3 cellular contexts compared by ENCODE assay signal in genomic region chr12:85225501-85225900, GRCh38.
A peak's percentile ranks its signal among the peaks of the same experiment; 100 is the strongest.
TF ChIP-seq lines count a peak whose summit lies in the region.

No MANE protein-coding gene starts in this region.

TF ChIP-seq in IMR-90, 13 proteins besides CTCF, POLR2A, EP300 and RAD21:
- TF ChIP-seq CEBPB (IDR thresholded peaks at IDR 0.05; ENCODE audit: low read depth, low read length) (0 out of 2 replicates have a peak, but pooled peaks have one; percentile 22), MAZ (IDR thresholded peaks at IDR 0.05; ENCODE audit: borderline replicate concordance, low read depth, low read length) (no peak), RCOR1 (IDR thresholded peaks at IDR 0.05; ENCODE audit: insufficient replicate concordance, low read length) (no peak)

TF ChIP-seq in H1, 55 proteins besides CTCF, POLR2A, EP300 and RAD21:
- TF ChIP-seq ZNF274 (IDR thresholded peaks at IDR 0.05; ENCODE audit: borderline replicate concordance, extremely low read depth, low read length) = no peak
- TF ChIP-seq NRF1 (IDR thresholded peaks at IDR 0.05; ENCODE audit: low read depth, low read length) = no peak
- no peak for TF ChIP-seq ATF3 (IDR thresholded peaks at IDR 0.05; ENCODE audit: insufficient read depth, low read depth, low read length)
- TF ChIP-seq USF2 (IDR thresholded peaks at IDR 0.05; ENCODE audit: low read length) = no peak
- no peak for TF ChIP-seq E2F6 (IDR thresholded peaks at IDR 0.05)
- no peak for TF ChIP-seq BACH1 (IDR thresholded peaks at IDR 0.05; ENCODE audit: low read length)
- TF ChIP-seq RNF2 (IDR thresholded peaks at IDR 0.05; ENCODE audit: borderline replicate concordance, low read depth, low read length, missing control alignments, poor library complexity, severe bottlenecking) = no peak
- no peak for TF ChIP-seq ASH2L (IDR thresholded peaks at IDR 0.05; ENCODE audit: low read length)
- no peak for TF ChIP-seq BRCA1 (IDR thresholded peaks at IDR 0.05; ENCODE audit: low read depth, low read length)
- no peak for TF ChIP-seq SIN3A (conservative IDR thresholded peaks at IDR 0.05 in 1 of 2, IDR thresholded peaks at IDR 0.05 in 1 of 2; ENCODE audit: low read depth in 1 of 2, low read length in 2 of 2)
- TF ChIP-seq CBX8 (IDR thresholded peaks at IDR 0.05; ENCODE audit: borderline replicate concordance, low read depth, low read length) = no peak
- no peak for TF ChIP-seq ATF2 (IDR thresholded peaks at IDR 0.05; ENCODE audit: low read length)
- no peak for TF ChIP-seq SRF (IDR thresholded peaks at IDR 0.05; ENCODE audit: low read depth, low read length)
- no peak for TF ChIP-seq CREB1 (IDR thresholded peaks at IDR 0.05)
- no peak for TF ChIP-seq SAP30 (IDR thresholded peaks at IDR 0.05; ENCODE audit: insufficient read depth, insufficient replicate concordance, low read length)
- TF ChIP-seq MAFK (IDR thresholded peaks at IDR 0.05; ENCODE audit: low read depth, low read length) = no peak

TF ChIP-seq in HepG2, 621 proteins besides CTCF, POLR2A, EP300 and RAD21:
- TF ChIP-seq ZNF18 (CRISPR knock-in tag; IDR thresholded peaks at IDR 0.05; ENCODE audit: insufficient replicate concordance) (no peak), CREBL2 (CRISPR knock-in tag; IDR thresholded peaks at IDR 0.05; ENCODE audit: borderline replicate concordance) (no peak), SKIL (CRISPR knock-in tag; IDR thresholded peaks at IDR 0.05; ENCODE audit: borderline replicate concordance) (no peak), SOX5 (CRISPR knock-in tag; IDR thresholded peaks at IDR 0.05; ENCODE audit: borderline replicate concordance) (no peak), SCMH1 (CRISPR knock-in tag; IDR thresholded peaks at IDR 0.05; ENCODE audit: borderline replicate concordance) (no peak)
